In genomic region chr1:247147781-247148180, GRCh38 we compare ENCODE assay signal across 16 cellular contexts.
"Had no signal": no experiment of that assay in that cellular context is flagged by ENCODE, and none has a peak within 500 bp of the region (broad histone marks: within the 10 kb centered on the region; RNA-seq: fewer than 3 reads in every experiment).

No MANE protein-coding gene starts in this region.

- H3K27me3 Mint-ChIP-seq: dendritic cell treated with granulocyte-macrophage colony-stimulating factor and Interleukin-4, amounts not matched to agents 40 ng/mL and 50 ng/mL, for 4 days; naive thymus-derived CD4-positive, alpha-beta T cell had no signal

- H2AFZ ChIP-seq: hepatocyte had no signal

- H3K27me3 ChIP-seq: hepatocyte, sigmoid colon, stomach, uterus had no signal

- ATAC-seq: left colon; naive thymus-derived CD4-positive, alpha-beta T cell had no signal

- H3K4me1 ChIP-seq: sigmoid colon, stomach, uterus had no signal

- DNase-seq: foreskin melanocyte; head of caudate nucleus; left colon; mammary epithelial cell; naive thymus-derived CD4-positive, alpha-beta T cell; nephron progenitor cell; sigmoid colon; stimulated activated CD4-positive, alpha-beta T cell treated with anti-CD3 and anti-CD28 coated beads, Interleukin-12 subunit alpha, Interleukin-12 subunit beta, amount 100 ng/mL, for 4 hours; stimulated activated naive CD4-positive, alpha-beta T cell; stomach; trophoblast cell; uterus had no signal

- H3K4me3 Mint-ChIP-seq: dendritic cell treated with granulocyte-macrophage colony-stimulating factor and Interleukin-4, amounts not matched to agents 40 ng/mL and 50 ng/mL, for 4 days; naive thymus-derived CD4-positive, alpha-beta T cell; nephron progenitor cell had no signal

- H3K4me3 ChIP-seq: hepatocyte, sigmoid colon, skin epidermis, stomach, uterus had no signal

- FAIRE-seq: colon had no signal

- H3K27ac Mint-ChIP-seq: dendritic cell treated with granulocyte-macrophage colony-stimulating factor and Interleukin-4, amounts not matched to agents 40 ng/mL and 50 ng/mL, for 4 days; naive thymus-derived CD4-positive, alpha-beta T cell; nephron progenitor cell had no signal

- H3K4me2 ChIP-seq: hepatocyte had no signal

- H3K4me1 Mint-ChIP-seq: nephron progenitor cell had no signal

- H3K36me3 ChIP-seq: uterus had no signal

- H3K27ac ChIP-seq: hepatocyte, sigmoid colon, skin epidermis, stomach, uterus had no signal
